ENCODE assay signal across 15 cellular contexts in the genomic region with DNA sequence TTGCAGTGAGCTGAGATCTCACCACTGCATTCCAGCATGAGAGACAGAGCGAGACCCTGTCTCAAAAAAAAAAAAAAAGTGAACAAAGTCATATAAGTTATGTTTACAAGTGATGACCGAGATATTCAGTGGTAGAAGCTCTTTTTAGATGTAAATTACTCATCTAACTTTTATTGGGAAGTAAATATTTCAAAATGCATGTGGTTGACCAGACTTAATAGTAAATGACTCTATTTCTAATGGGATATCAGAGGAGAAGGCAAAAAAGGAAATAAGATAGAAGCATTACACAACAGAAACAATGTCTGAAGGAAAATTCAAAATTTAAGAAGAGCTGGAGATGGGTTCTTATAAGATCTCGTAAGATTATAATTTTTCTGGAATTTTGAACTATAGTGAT.
DNase-seq lines count a peak whose midpoint lies in the region; ATAC-seq and TF ChIP-seq lines count a peak whose summit lies in the region.
"Had no signal": no experiment of that assay in that cellular context is flagged by ENCODE, and none has a peak within 500 bp of the region (broad histone marks: within the 10 kb centered on the region; RNA-seq: fewer than 3 reads in every experiment).

No MANE protein-coding gene starts in this region.

- H3K27me3 ChIP-seq in RWPE2 (ENCODE audit: insufficient read depth, poor library complexity, severe bottlenecking) (no peaks in the 10 kb centered on the region), muscle layer of duodenum (ENCODE audit: low read depth, low read length) (no peaks in the 10 kb centered on the region)

- H3K4me1 ChIP-seq in RWPE2 (ENCODE audit: insufficient read depth, poor library complexity, severe bottlenecking) (peaks cover 49% of the 10 kb centered on the region), muscle layer of duodenum (ENCODE audit: control insufficient read depth in 1 of 2, insufficient read depth in 2 of 2, low read length in 2 of 2) (peaks cover 0 to 12% of the 10 kb centered on the region in 2 donors)

- no peaks in the 10 kb centered on the region for H3K9me3 ChIP-seq in RWPE2 (ENCODE audit: severe bottlenecking)
- no peaks in the 10 kb centered on the region for H3K9me3 ChIP-seq in muscle layer of duodenum (ENCODE audit: control insufficient read depth in 1 of 2, low read length in 2 of 2)
- H3K9me3 ChIP-seq: HAP-1 had no signal

- H3K36me3 ChIP-seq in RWPE2 (ENCODE audit: low read depth) = no peaks in the 10 kb centered on the region
- H3K36me3 ChIP-seq in muscle layer of duodenum (ENCODE audit: control insufficient read depth in 1 of 2, insufficient read depth in 2 of 2, low read length in 2 of 2) = peaks cover 0 to 27% of the 10 kb centered on the region in 2 donors
- H3K36me3 ChIP-seq: HAP-1 had no signal

- H3K4me3 ChIP-seq in RWPE2 (ENCODE audit: severe bottlenecking) (no peak overlapping the region), muscle layer of duodenum (ENCODE audit: low read depth in 1 of 2, low read length in 2 of 2) (no peak overlapping the region)
- H3K4me3 ChIP-seq: HAP-1 had no signal

- peak overlapping the region; percentile 84 for H3K27ac ChIP-seq in RWPE2 (ENCODE audit: poor library complexity, severe bottlenecking)
- peak overlapping the region; percentile 34 for H3K27ac ChIP-seq in muscle layer of duodenum (ENCODE audit: low read length)

- no peak for ATAC-seq in RWPE2 (ENCODE audit: low read depth)
- no peak for ATAC-seq in GM18873 (IDR thresholded peaks at IDR 0.05; ENCODE audit: low FRiP score, unreplicated experiment)
- no peak for ATAC-seq in HG02973 (IDR thresholded peaks at IDR 0.05; ENCODE audit: unreplicated experiment)
- no peak for ATAC-seq in HG02938 (IDR thresholded peaks at IDR 0.05; ENCODE audit: unreplicated experiment)

- no peak for TF ChIP-seq CTCF in RWPE2 (IDR thresholded peaks at IDR 0.05; ENCODE audit: poor library complexity, severe bottlenecking)

- peak; percentile 67 to 80 for DNase-seq in AML-193 (lab: John Stamatoyannopoulos, UW)
- peak; percentile 77 for DNase-seq in EH (ENCODE audit: low read depth)
- no peak for DNase-seq in RWPE2 (ENCODE audit: low spot score)
- no peak for DNase-seq in activated CD8-positive, alpha-beta memory T cell treated with anti-CD3 and anti-CD28 coated beads for 24 hours
- DNase-seq: activated CD4-positive, CD25-positive, alpha-beta regulatory T cell; DMS 273 treated with DMSO at 0.1 percent for 48 hours; head of caudate nucleus; mesendoderm; NCI-H2029; NCI-H69 had no signal

Comparison
In these comparisons a context has a peak if more than half of its experiments do, and no peak if none do; other contexts are left out.
1. DNase-seq: peak in AML-193 (2 of 2) and EH (single experiment); none in RWPE2 (single experiment) and activated CD8-positive, alpha-beta memory T cell treated with anti-CD3 and anti-CD28 coated beads for 24 hours (single experiment).